Comparison of ENCODE assay signal across 1 cellular context in genomic region chr11:108664730-108665525, GRCh38.
TF ChIP-seq lines count a peak whose summit lies in the region.

TSS of gene DDX10 (plus strand) at chr11:108665069. CDS start at chr11:108665154, 85 bp downstream.

TF ChIP-seq in HEK293, 187 proteins besides CTCF, POLR2A, EP300 and RAD21 (continued from another document and continues in another):
- TF ChIP-seq, protein P1, sequence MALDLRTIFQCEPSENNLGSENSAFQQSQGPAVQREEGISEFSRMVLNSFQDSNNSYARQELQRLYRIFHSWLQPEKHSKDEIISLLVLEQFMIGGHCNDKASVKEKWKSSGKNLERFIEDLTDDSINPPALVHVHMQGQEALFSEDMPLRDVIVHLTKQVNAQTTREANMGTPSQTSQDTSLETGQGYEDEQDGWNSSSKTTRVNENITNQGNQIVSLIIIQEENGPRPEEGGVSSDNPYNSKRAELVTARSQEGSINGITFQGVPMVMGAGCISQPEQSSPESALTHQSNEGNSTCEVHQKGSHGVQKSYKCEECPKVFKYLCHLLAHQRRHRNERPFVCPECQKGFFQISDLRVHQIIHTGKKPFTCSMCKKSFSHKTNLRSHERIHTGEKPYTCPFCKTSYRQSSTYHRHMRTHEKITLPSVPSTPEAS (tag by site-specific recombination; IDR thresholded peaks at IDR 0.05): no peak
- TF ChIP-seq MYNN (tag by site-specific recombination; IDR thresholded peaks at IDR 0.05; ENCODE audit: borderline replicate concordance) (no peak), ZNF121 (tag by site-specific recombination; IDR thresholded peaks at IDR 0.05) (no peak), BCL11B (tag by site-specific recombination; IDR thresholded peaks at IDR 0.05; ENCODE audit: low read depth) (no peak), ZNF221 (tag by site-specific recombination; IDR thresholded peaks at IDR 0.05; ENCODE audit: borderline replicate concordance) (no peak), ZSCAN16 (tag by site-specific recombination; IDR thresholded peaks at IDR 0.05) (no peak), ZXDB (tag by site-specific recombination; IDR thresholded peaks at IDR 0.05) (peak; percentile 95), ZNF146 (tag by site-specific recombination; IDR thresholded peaks at IDR 0.05) (no peak), GLI2 (tag by site-specific recombination; IDR thresholded peaks at IDR 0.05; ENCODE audit: borderline replicate concordance, low read depth) (no peak), ZNF366 (tag by site-specific recombination; conservative IDR thresholded peaks at IDR 0.05) (no peak), ZNF362 (tag by site-specific recombination; IDR thresholded peaks at IDR 0.05) (no peak), ZNF571 (tag by site-specific recombination; IDR thresholded peaks at IDR 0.05) (no peak), PATZ1 (tag by site-specific recombination; IDR thresholded peaks at IDR 0.05) (peak; percentile 96), ZNF354C (tag by site-specific recombination; IDR thresholded peaks at IDR 0.05; ENCODE audit: borderline replicate concordance, low read depth) (no peak), ZNF416 (tag by site-specific recombination; IDR thresholded peaks at IDR 0.05) (no peak), ZNF324 (tag by site-specific recombination; IDR thresholded peaks at IDR 0.05) (no peak), ZSCAN23 (tag by site-specific recombination; IDR thresholded peaks at IDR 0.05) (no peak), ZNF391 (tag by site-specific recombination; IDR thresholded peaks at IDR 0.05; ENCODE audit: borderline replicate concordance, low read depth) (no peak), PRDM1 (tag by site-specific recombination; IDR thresholded peaks at IDR 0.05) (no peak), GLIS2 (tag by site-specific recombination; IDR thresholded peaks at IDR 0.05) (no peak), PBX3 (CRISPR knock-in tag; IDR thresholded peaks at IDR 0.05) (no peak), IKZF3 (tag by site-specific recombination; IDR thresholded peaks at IDR 0.05) (no peak), ZNF16 (tag by site-specific recombination; IDR thresholded peaks at IDR 0.05; ENCODE audit: low read depth) (no peak), REPIN1 (tag by site-specific recombination; IDR thresholded peaks at IDR 0.05; ENCODE audit: low read depth) (no peak), ZNF138 (tag by site-specific recombination; IDR thresholded peaks at IDR 0.05; ENCODE audit: borderline replicate concordance) (no peak), ZNF596 (tag by site-specific recombination; IDR thresholded peaks at IDR 0.05) (no peak), HOXA7 (CRISPR knock-in tag; IDR thresholded peaks at IDR 0.05; ENCODE audit: borderline replicate concordance) (no peak), WT1 (tag by site-specific recombination; IDR thresholded peaks at IDR 0.05) (no peak), KLF1 (tag by site-specific recombination; IDR thresholded peaks at IDR 0.05) (no peak), ZNF658 (tag by site-specific recombination; IDR thresholded peaks at IDR 0.05) (no peak), ZBTB20 (tag by site-specific recombination; IDR thresholded peaks at IDR 0.05) (no peak), ZBTB8A (tag by site-specific recombination; IDR thresholded peaks at IDR 0.05) (0 out of 2 replicates have a peak, but pooled peaks have one; percentile 20), KLF10 (tag by site-specific recombination; IDR thresholded peaks at IDR 0.05) (no peak), KLF8 (tag by site-specific recombination; IDR thresholded peaks at IDR 0.05) (0 out of 2 replicates have a peak, but pooled peaks have one; percentile 29)
- TF ChIP-seq, protein P2, sequence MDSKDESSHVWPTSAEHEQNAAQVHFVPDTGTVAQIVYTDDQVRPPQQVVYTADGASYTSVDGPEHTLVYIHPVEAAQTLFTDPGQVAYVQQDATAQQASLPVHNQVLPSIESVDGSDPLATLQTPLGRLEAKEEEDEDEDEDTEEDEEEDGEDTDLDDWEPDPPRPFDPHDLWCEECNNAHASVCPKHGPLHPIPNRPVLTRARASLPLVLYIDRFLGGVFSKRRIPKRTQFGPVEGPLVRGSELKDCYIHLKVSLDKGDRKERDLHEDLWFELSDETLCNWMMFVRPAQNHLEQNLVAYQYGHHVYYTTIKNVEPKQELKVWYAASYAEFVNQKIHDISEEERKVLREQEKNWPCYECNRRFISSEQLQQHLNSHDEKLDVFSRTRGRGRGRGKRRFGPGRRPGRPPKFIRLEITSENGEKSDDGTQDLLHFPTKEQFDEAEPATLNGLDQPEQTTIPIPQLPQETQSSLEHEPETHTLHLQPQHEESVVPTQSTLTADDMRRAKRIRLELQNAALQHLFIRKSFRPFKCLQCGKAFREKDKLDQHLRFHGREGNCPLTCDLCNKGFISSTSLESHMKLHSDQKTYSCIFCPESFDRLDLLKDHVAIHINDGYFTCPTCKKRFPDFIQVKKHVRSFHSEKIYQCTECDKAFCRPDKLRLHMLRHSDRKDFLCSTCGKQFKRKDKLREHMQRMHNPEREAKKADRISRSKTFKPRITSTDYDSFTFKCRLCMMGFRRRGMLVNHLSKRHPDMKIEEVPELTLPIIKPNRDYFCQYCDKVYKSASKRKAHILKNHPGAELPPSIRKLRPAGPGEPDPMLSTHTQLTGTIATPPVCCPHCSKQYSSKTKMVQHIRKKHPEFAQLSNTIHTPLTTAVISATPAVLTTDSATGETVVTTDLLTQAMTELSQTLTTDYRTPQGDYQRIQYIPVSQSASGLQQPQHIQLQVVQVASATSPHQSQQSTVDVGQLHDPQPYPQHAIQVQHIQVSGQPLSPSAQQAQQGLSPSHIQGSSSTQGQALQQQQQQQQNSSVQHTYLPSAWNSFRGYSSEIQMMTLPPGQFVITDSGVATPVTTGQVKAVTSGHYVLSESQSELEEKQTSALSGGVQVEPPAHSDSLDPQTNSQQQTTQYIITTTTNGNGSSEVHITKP (tag by site-specific recombination; IDR thresholded peaks at IDR 0.05): 0 out of 2 replicates have a peak, but pooled peaks have one; percentile 27
- TF ChIP-seq, protein P3, sequence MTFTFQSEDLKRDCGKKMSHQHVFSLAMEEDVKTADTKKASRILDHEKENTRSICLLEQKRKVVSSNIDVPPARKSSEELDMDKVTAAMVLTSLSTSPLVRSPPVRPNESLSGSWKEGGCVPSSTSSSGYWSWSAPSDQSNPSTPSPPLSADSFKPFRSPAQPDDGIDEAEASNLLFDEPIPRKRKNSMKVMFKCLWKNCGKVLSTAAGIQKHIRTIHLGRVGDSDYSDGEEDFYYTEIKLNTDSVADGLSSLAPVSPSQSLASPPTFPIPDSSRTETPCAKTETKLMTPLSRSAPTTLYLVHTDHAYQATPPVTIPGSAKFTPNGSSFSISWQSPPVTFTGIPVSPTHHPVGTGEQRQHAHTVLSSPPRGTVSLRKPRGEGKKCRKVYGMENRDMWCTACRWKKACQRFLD (tag by site-specific recombination; IDR thresholded peaks at IDR 0.05): no peak
- TF ChIP-seq, protein P4, sequence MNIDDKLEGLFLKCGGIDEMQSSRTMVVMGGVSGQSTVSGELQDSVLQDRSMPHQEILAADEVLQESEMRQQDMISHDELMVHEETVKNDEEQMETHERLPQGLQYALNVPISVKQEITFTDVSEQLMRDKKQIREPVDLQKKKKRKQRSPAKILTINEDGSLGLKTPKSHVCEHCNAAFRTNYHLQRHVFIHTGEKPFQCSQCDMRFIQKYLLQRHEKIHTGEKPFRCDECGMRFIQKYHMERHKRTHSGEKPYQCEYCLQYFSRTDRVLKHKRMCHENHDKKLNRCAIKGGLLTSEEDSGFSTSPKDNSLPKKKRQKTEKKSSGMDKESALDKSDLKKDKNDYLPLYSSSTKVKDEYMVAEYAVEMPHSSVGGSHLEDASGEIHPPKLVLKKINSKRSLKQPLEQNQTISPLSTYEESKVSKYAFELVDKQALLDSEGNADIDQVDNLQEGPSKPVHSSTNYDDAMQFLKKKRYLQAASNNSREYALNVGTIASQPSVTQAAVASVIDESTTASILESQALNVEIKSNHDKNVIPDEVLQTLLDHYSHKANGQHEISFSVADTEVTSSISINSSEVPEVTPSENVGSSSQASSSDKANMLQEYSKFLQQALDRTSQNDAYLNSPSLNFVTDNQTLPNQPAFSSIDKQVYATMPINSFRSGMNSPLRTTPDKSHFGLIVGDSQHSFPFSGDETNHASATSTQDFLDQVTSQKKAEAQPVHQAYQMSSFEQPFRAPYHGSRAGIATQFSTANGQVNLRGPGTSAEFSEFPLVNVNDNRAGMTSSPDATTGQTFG (tag by site-specific recombination; IDR thresholded peaks at IDR 0.05; ENCODE audit: borderline replicate concordance): no peak
- TF ChIP-seq, protein P5, sequence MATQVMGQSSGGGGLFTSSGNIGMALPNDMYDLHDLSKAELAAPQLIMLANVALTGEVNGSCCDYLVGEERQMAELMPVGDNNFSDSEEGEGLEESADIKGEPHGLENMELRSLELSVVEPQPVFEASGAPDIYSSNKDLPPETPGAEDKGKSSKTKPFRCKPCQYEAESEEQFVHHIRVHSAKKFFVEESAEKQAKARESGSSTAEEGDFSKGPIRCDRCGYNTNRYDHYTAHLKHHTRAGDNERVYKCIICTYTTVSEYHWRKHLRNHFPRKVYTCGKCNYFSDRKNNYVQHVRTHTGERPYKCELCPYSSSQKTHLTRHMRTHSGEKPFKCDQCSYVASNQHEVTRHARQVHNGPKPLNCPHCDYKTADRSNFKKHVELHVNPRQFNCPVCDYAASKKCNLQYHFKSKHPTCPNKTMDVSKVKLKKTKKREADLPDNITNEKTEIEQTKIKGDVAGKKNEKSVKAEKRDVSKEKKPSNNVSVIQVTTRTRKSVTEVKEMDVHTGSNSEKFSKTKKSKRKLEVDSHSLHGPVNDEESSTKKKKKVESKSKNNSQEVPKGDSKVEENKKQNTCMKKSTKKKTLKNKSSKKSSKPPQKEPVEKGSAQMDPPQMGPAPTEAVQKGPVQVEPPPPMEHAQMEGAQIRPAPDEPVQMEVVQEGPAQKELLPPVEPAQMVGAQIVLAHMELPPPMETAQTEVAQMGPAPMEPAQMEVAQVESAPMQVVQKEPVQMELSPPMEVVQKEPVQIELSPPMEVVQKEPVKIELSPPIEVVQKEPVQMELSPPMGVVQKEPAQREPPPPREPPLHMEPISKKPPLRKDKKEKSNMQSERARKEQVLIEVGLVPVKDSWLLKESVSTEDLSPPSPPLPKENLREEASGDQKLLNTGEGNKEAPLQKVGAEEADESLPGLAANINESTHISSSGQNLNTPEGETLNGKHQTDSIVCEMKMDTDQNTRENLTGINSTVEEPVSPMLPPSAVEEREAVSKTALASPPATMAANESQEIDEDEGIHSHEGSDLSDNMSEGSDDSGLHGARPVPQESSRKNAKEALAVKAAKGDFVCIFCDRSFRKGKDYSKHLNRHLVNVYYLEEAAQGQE (tag by site-specific recombination; IDR thresholded peaks at IDR 0.05): no peak
- TF ChIP-seq, protein P6, sequence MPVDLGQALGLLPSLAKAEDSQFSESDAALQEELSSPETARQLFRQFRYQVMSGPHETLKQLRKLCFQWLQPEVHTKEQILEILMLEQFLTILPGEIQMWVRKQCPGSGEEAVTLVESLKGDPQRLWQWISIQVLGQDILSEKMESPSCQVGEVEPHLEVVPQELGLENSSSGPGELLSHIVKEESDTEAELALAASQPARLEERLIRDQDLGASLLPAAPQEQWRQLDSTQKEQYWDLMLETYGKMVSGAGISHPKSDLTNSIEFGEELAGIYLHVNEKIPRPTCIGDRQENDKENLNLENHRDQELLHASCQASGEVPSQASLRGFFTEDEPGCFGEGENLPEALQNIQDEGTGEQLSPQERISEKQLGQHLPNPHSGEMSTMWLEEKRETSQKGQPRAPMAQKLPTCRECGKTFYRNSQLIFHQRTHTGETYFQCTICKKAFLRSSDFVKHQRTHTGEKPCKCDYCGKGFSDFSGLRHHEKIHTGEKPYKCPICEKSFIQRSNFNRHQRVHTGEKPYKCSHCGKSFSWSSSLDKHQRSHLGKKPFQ (tag by site-specific recombination; IDR thresholded peaks at IDR 0.05): no peak
- TF ChIP-seq, protein P7, sequence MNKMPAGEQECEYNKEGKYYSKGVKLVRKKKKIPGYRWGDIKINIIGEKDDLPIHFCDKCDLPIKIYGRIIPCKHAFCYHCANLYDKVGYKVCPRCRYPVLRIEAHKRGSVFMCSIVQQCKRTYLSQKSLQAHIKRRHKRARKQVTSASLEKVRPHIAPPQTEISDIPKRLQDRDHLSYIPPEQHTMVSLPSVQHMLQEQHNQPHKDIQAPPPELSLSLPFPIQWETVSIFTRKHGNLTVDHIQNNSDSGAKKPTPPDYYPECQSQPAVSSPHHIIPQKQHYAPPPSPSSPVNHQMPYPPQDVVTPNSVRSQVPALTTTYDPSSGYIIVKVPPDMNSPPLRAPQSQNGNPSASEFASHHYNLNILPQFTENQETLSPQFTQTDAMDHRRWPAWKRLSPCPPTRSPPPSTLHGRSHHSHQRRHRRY (tag by site-specific recombination; IDR thresholded peaks at IDR 0.05): no peak
